In genomic region chr3:106438916-106439315, GRCh38 we compare ENCODE assay signal across 17 cellular contexts.
DNase-seq lines count a peak whose midpoint lies in the region; TF ChIP-seq lines count a peak whose summit lies in the region.
"Had no signal": no experiment of that assay in that cellular context is flagged by ENCODE, and none has a peak within 500 bp of the region (broad histone marks: within the 10 kb centered on the region; RNA-seq: fewer than 3 reads in every experiment).

No MANE protein-coding gene starts in this region.

- H3K4me1 Mint-ChIP-seq in glutamatergic neuron (ENCODE audit: low read depth, unreplicated experiment) (peaks cover 38% of the 10 kb centered on the region), mesothelial cell of epicardium (peaks cover 11% of the 10 kb centered on the region)
- H3K4me1 Mint-ChIP-seq: B cell had no signal

- intact Hi-C loops in sigmoid colon (cut with DNase I): no loop called here

- no peaks in the 10 kb centered on the region for H3K27me3 ChIP-seq in sigmoid colon

- TF ChIP-seq POLR2A in sigmoid colon (IDR thresholded peaks at IDR 0.05): no peak

- H3K9me3 Mint-ChIP-seq in glutamatergic neuron (ENCODE audit: unreplicated experiment): peaks cover 3% of the 10 kb centered on the region
- peaks cover 4% of the 10 kb centered on the region for H3K9me3 Mint-ChIP-seq in mesothelial cell of epicardium

- H3K4me3 Mint-ChIP-seq in glutamatergic neuron (ENCODE audit: unreplicated experiment) (peak overlapping the region; percentile 14), mesothelial cell of epicardium (no peak overlapping the region)
- H3K4me3 Mint-ChIP-seq: B cell; CD4-positive, alpha-beta memory T cell had no signal

- no peak overlapping the region for H3K27ac ChIP-seq in sigmoid colon
- H3K27ac ChIP-seq: GM23248, HL-60 had no signal

- H3K27ac Mint-ChIP-seq in glutamatergic neuron (ENCODE audit: unreplicated experiment) (peak overlapping the region; percentile 67), mesothelial cell of epicardium (no peak overlapping the region)
- H3K27ac Mint-ChIP-seq: B cell; CD4-positive, alpha-beta memory T cell had no signal

- DNase-seq in NCI-H1092 treated with DMSO at 0.1 percent for 48 hours (lab: John Stamatoyannopoulos, UW) (peak; percentile 78), NCI-H146 (lab: John Stamatoyannopoulos, UW) (peak; percentile 73), NCI-H69 (lab: John Stamatoyannopoulos, UW) (peak; percentile 93), glutamatergic neuron (no peak), sigmoid colon (no peak), mesothelial cell of epicardium (ENCODE audit: low spot score in 2 of 2, unreplicated experiment in 2 of 2) (no peak)
- DNase-seq in activated T-cell treated with anti-CD3 and anti-CD28 coated beads, Interleukin-2, amount 50 U/mL, for 1 hour: no peak
- DNase-seq: ACHN; CD4-positive, alpha-beta memory T cell; GM23248; MV-4-11; NCI-H446 treated with DMSO at 0.1 percent for 48 hours; PC-3; T1000 had no signal

- TF ChIP-seq CTCF in glutamatergic neuron (IDR thresholded peaks at IDR 0.05; ENCODE audit: partially characterized antibody, unreplicated experiment) (no peak), sigmoid colon (IDR thresholded peaks at IDR 0.05) (no peak), mesothelial cell of epicardium (IDR thresholded peaks at IDR 0.05; ENCODE audit: unreplicated experiment) (no peak)

- H3K27me3 Mint-ChIP-seq in glutamatergic neuron (ENCODE audit: unreplicated experiment): no peaks in the 10 kb centered on the region
- no peaks in the 10 kb centered on the region for H3K27me3 Mint-ChIP-seq in mesothelial cell of epicardium (ENCODE audit: low read depth)
- H3K27me3 Mint-ChIP-seq: B cell; CD4-positive, alpha-beta memory T cell had no signal

- WGBS in sigmoid colon, 2 donors: 96 to 100% methylated on average over 1 of the region's 1 CpG

- H3K4me1 ChIP-seq in sigmoid colon: no peaks in the 10 kb centered on the region

- no peaks in the 10 kb centered on the region for H3K9me3 ChIP-seq in sigmoid colon

- no peaks in the 10 kb centered on the region for H3K36me3 ChIP-seq in sigmoid colon

- H3K36me3 Mint-ChIP-seq in glutamatergic neuron (ENCODE audit: unreplicated experiment): no peaks in the 10 kb centered on the region
- no peaks in the 10 kb centered on the region for H3K36me3 Mint-ChIP-seq in mesothelial cell of epicardium
- H3K36me3 Mint-ChIP-seq: CD4-positive, alpha-beta memory T cell had no signal

- TF ChIP-seq EP300 in sigmoid colon (IDR thresholded peaks at IDR 0.05): no peak

- H3K4me3 ChIP-seq in sigmoid colon: no peak overlapping the region
- H3K4me3 ChIP-seq: GM12878, GM23248 had no signal

Comparison
In these comparisons a context has a peak if more than half of its experiments do, and no peak if none do; other contexts are left out.
1. DNase-seq: peak in NCI-H1092 treated with DMSO at 0.1 percent for 48 hours (single experiment), NCI-H146 (single experiment) and NCI-H69 (single experiment); none in glutamatergic neuron (single experiment), activated T-cell treated with anti-CD3 and anti-CD28 coated beads, Interleukin-2, amount 50 U/mL, for 1 hour (single experiment), sigmoid colon (single experiment) and mesothelial cell of epicardium (0 of 2).